In genomic region chr11:57364851-57365660, GRCh38 we compare ENCODE assay signal across 1 cellular context.
TF ChIP-seq lines count a peak whose summit lies in the region.

No MANE protein-coding gene starts in this region.

TF ChIP-seq in H1, 55 proteins besides CTCF, POLR2A, EP300 and RAD21:
- TF ChIP-seq TEAD4 (IDR thresholded peaks at IDR 0.05; ENCODE audit: low read depth, low read length) (peak; percentile 86), SAP30 (IDR thresholded peaks at IDR 0.05; ENCODE audit: insufficient read depth, insufficient replicate concordance, low read length) (no peak), TBP (IDR thresholded peaks at IDR 0.05; ENCODE audit: low read depth, low read length) (peak; percentile 60; the same call in 1 of the 2 replicates), CBX8 (IDR thresholded peaks at IDR 0.05; ENCODE audit: borderline replicate concordance, low read depth, low read length) (no peak), SP1 (IDR thresholded peaks at IDR 0.05; ENCODE audit: low read depth, low read length) (0 out of 2 replicates have a peak, but pooled peaks have one; percentile 11), KDM1A (IDR thresholded peaks at IDR 0.05; ENCODE audit: borderline replicate concordance, low read length) (peak; percentile 16; the same call in 1 of the 2 replicates)
